Comparison of ENCODE assay signal across 25 cellular contexts in the genomic region with DNA sequence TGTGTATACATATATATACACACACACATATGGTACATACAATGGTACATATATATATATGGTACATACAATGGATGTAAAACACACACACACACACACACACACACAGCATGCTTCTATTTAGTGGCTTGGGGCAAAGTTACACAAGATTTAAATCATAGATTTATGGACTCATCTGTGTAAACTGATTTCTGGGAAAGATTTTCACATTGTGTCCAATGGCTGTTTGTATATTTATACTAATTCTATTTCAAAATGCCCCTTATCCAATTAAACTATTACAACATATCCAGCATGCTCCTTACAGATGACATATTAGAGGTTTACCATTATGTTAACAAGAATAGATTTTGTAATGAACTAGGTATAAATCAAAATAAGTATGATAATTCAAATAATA.
"Had no signal": no experiment of that assay in that cellular context is flagged by ENCODE, and none has a peak within 500 bp of the region (broad histone marks: within the 10 kb centered on the region; RNA-seq: fewer than 3 reads in every experiment).

No MANE protein-coding gene starts in this region.

- H3K36me3 ChIP-seq: ovary, right atrium auricular region, right lobe of liver, thyroid gland, upper lobe of left lung, vagina had no signal

- H3K4me3 ChIP-seq: left ventricle myocardium inferior, lung, mucosa of descending colon, ovary, right atrium auricular region, right lobe of liver, skin epidermis, stomach, testis, thyroid gland, transverse colon, upper lobe of left lung, vagina had no signal

- H3K27ac Mint-ChIP-seq: memory B cell; naive thymus-derived CD4-positive, alpha-beta T cell; natural killer cell treated with Interleukin-12 subunit alpha and Interleukin-12 subunit beta and Interleukin-15 and Interleukin-18, amount 100 ng/mL, for 72 hours; progenitor cell of endocrine pancreas; stimulated activated naive B cell treated with anti-CD40 and anti-IgM and Interleukin-4, amounts not matched to agents 10 μg/mL and 1 μg/mL and 100 μg/mL, for 72 hours had no signal

- H3K9me3 Mint-ChIP-seq: natural killer cell treated with Interleukin-12 subunit alpha and Interleukin-12 subunit beta and Interleukin-15 and Interleukin-18, amount 100 ng/mL, for 72 hours had no signal

- H3K27me3 Mint-ChIP-seq: memory B cell; naive thymus-derived CD4-positive, alpha-beta T cell; natural killer cell treated with Interleukin-12 subunit alpha and Interleukin-12 subunit beta and Interleukin-15 and Interleukin-18, amount 100 ng/mL, for 72 hours; progenitor cell of endocrine pancreas; stimulated activated naive B cell treated with anti-CD40 and anti-IgM and Interleukin-4, amounts not matched to agents 10 μg/mL and 1 μg/mL and 100 μg/mL, for 72 hours had no signal

- H3K4me3 Mint-ChIP-seq: memory B cell; naive thymus-derived CD4-positive, alpha-beta T cell; natural killer cell treated with Interleukin-12 subunit alpha and Interleukin-12 subunit beta and Interleukin-15 and Interleukin-18, amount 100 ng/mL, for 72 hours; stimulated activated naive B cell treated with anti-CD40 and anti-IgM and Interleukin-4, amounts not matched to agents 10 μg/mL and 1 μg/mL and 100 μg/mL, for 72 hours had no signal

- H3K4me1 ChIP-seq: left ventricle myocardium inferior, right atrium auricular region, right lobe of liver, stomach, testis, thyroid gland, transverse colon, upper lobe of left lung, vagina had no signal

- H3K27me3 ChIP-seq: ovary, right atrium auricular region, right lobe of liver, stomach, testis, thyroid gland, transverse colon, upper lobe of left lung, vagina had no signal

- DNase-seq: islet precursor cell; left ventricle myocardium inferior; midbrain; mucosa of descending colon; naive thymus-derived CD4-positive, alpha-beta T cell; ovary; right lobe of liver; stimulated activated CD4-positive, alpha-beta T cell treated with anti-CD3 and anti-CD28 coated beads, Interleukin-12 subunit alpha, Interleukin-12 subunit beta, amount 100 ng/mL, for 4 hours; stimulated activated CD4-positive, alpha-beta T cell treated with anti-CD3 and anti-CD28 coated beads, Interleukin-15, amount 100 ng/mL, for 24 hours; stimulated activated CD4-positive, alpha-beta T cell treated with anti-CD3 and anti-CD28 coated beads, Interleukin-2, amount 100 ng/mL, for 24 hours; stimulated activated CD4-positive, alpha-beta T cell treated with anti-CD3 and anti-CD28 coated beads, Interleukin-4, amount 100 ng/mL, for 1 hour; stimulated activated naive B cell treated with anti-CD40 and anti-IgM and Interleukin-4, amounts not matched to agents 10 μg/mL and 1 μg/mL and 100 μg/mL, for 72 hours; stimulated activated naive CD8-positive, alpha-beta T cell treated with anti-CD3 and anti-CD28 coated beads, Interleukin-15, Interleukin-2, amounts not matched to agents 100 U/mL and 50 U/mL, for 24 hours; stomach; testis; thyroid gland; transverse colon; upper lobe of left lung had no signal

- H3K4me1 Mint-ChIP-seq: memory B cell; naive thymus-derived CD4-positive, alpha-beta T cell had no signal

- H3K27ac ChIP-seq: left ventricle myocardium inferior, ovary, right atrium auricular region, right lobe of liver, skin epidermis, stomach, testis, thyroid gland, transverse colon, upper lobe of left lung, vagina had no signal

- ATAC-seq: mucosa of descending colon; naive thymus-derived CD4-positive, alpha-beta T cell; natural killer cell treated with Interleukin-12 subunit alpha and Interleukin-12 subunit beta and Interleukin-15 and Interleukin-18, amount 100 ng/mL, for 72 hours; right lobe of liver; stimulated activated naive B cell treated with anti-CD40 and anti-IgM and Interleukin-4, amounts not matched to agents 10 μg/mL and 1 μg/mL and 100 μg/mL, for 72 hours; stimulated activated naive CD8-positive, alpha-beta T cell treated with anti-CD3 and anti-CD28 coated beads, Interleukin-15, Interleukin-2, amounts not matched to agents 100 U/mL and 50 U/mL, for 24 hours had no signal

- H3K9me3 ChIP-seq: ovary, right lobe of liver, testis, thyroid gland, transverse colon, upper lobe of left lung, vagina had no signal
